5 cellular contexts compared by ENCODE assay signal in the genomic region with DNA sequence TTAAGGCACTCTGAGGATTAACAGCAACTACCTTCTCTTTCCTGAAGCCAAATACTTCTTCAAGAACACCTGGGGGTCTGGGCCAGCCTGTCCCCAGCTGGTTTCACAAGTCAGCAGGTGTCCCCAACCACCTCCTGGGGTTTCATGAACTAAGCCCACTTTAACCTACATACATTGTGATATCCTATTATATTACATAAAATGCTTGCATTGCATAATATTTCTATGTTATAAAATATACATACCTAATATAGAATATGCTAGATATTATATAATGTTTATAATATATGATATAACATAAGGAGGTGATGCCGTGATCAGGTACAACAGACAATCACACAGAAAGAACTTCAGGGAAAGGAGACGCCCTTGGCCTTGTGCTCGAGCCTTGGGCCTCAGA.
"Had no signal": no experiment of that assay in that cellular context is flagged by ENCODE, and none has a peak within 500 bp of the region (broad histone marks: within the 10 kb centered on the region; RNA-seq: fewer than 3 reads in every experiment).

No MANE protein-coding gene starts in this region.

- H3K4me2 ChIP-seq: GM23338 had no signal

- ATAC-seq: GM23338 had no signal

- DNase-seq: H9, HCEC 1CT, KG1 had no signal

- H3K4me3 Mint-ChIP-seq: GM23338, H9, IgD-negative memory B cell had no signal

- H2AFZ ChIP-seq: GM23338 had no signal

- H3K4me1 Mint-ChIP-seq: IgD-negative memory B cell had no signal

- H3K4me3 ChIP-seq: GM23338 had no signal

- H3K36me3 Mint-ChIP-seq: IgD-negative memory B cell had no signal
